ENCODE assay signal across 12 cellular contexts in genomic region chr5:71770381-71770780, GRCh38. TPM values are rescaled to one million over a fixed set of nuclear protein-coding genes. Genes with fewer than 3 reads are reported as not detected.
"Had no signal": no experiment of that assay in that cellular context is flagged by ENCODE, and none has a peak within 500 bp of the region (broad histone marks: within the 10 kb centered on the region; RNA-seq: fewer than 3 reads in every experiment).

No MANE protein-coding gene starts in this region.

- H3K36me3 ChIP-seq: HAP-1 had no signal

- H3K4me3 ChIP-seq: GM23248, GM23338, HAP-1 had no signal

- FAIRE-seq: H1, H54 had no signal

- H3K4me2 ChIP-seq: GM23338 had no signal

- H3K4me1 ChIP-seq: HAP-1 had no signal

- H3K27ac Mint-ChIP-seq: GM23338, H9, HFFc6 had no signal

- DNase-seq: GM23248, GOT3, H7, H9, HCEC 1CT, HFFc6 had no signal

- ATAC-seq: GM23338, HCT116 had no signal

- H3K9ac ChIP-seq: GM23248 had no signal

- H3K4me3 Mint-ChIP-seq: GM23338, H9, HFFc6 had no signal

- H3K9me3 Mint-ChIP-seq: GM23338, HFFc6 had no signal

- H2AFZ ChIP-seq: GM23248, GM23338 had no signal

- H3K27ac ChIP-seq: GM23248 had no signal

- H3K9me3 ChIP-seq: HAP-1 had no signal

RNA-seq across cellular contexts. Expression of gene CARTPT, which starts 51.3 kb away (rescaled TPM):
- total RNA-seq: GM23248, GM23338, H1, H4, H7, H9, HFFc6 had no signal
- polyA plus RNA-seq: GM23248, GM23338, H1 had no signal
